In the genomic region with DNA sequence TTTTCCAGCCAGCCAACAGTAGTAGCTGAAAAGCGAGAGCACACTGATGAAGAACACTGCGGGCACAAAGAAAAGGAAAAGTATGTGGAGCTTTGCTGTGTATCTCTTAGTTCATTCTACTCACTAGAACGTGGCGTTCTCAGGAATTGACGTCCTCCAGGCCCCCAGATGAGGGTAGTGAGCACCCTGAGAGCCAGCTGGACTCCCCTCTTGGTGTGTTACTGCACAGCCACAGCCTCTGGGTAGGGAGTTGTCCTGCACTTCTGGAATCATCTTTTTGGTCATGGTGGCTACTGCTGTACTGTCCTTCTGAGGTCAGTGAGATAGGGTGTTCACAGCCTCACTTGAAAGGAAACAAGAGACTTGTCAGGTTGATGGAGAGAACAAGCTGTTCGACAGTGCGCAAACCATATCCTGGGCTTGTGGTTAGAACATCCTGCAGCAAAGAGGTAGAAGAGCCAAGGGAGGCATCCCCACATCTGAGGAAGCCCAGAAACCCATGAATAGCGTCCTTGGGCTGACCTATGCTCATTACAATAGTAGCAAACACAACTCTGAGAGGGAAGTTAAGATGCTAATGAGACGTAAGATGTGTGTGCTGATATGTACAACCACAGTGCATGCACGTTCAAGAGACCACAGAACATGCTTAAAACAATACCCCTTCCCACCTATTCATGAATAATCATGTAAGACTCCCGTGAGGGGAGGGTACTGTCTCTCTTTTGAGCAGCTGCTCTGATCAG, we compare ENCODE assay signal across 10 cellular contexts. TPM values are rescaled to one million over a fixed set of nuclear protein-coding genes. Genes with fewer than 3 reads are reported as not detected.
DNase-seq lines count a peak whose midpoint lies in the region; ATAC-seq and TF ChIP-seq lines count a peak whose summit lies in the region.
"Had no signal": no experiment of that assay in that cellular context is flagged by ENCODE, and none has a peak within 500 bp of the region (broad histone marks: within the 10 kb centered on the region; RNA-seq: fewer than 3 reads in every experiment).

No MANE protein-coding gene starts in this region.

- POLR2A ChIA-PET in PC-9 (lab: Charles Lee; ENCODE audit: unreplicated experiment): no interaction called here

- CTCF ChIA-PET in PC-9 (lab: Charles Lee): no interaction called here

- no peaks in the 10 kb centered on the region for H3K4me1 ChIP-seq in PC-9 (replicated peaks; ENCODE audit: insufficient read depth)

- H3K4me3 ChIP-seq in PC-9: no peak overlapping the region

- H3K27me3 Mint-ChIP-seq in activated naive CD8-positive, alpha-beta T cell: no peaks in the 10 kb centered on the region

- ATAC-seq in GM19463 (IDR thresholded peaks at IDR 0.05; ENCODE audit: unreplicated experiment): peak; percentile 56

- H3K4me2 ChIP-seq in PC-9: peak overlapping the region; percentile 42; the same call in 1 of the 2 replicates

- peak overlapping the region; percentile 64 for H3K27ac Mint-ChIP-seq in activated naive CD8-positive, alpha-beta T cell

- no peak for TF ChIP-seq CTCF in PC-9 (conservative IDR thresholded peaks at IDR 0.05)

- H3K4me1 Mint-ChIP-seq in activated naive CD8-positive, alpha-beta T cell (ENCODE audit: low read depth): peaks cover 79% of the 10 kb centered on the region

- H4K20me1 ChIP-seq in PC-9 (ENCODE audit: insufficient read depth): no peaks in the 10 kb centered on the region

- no peak overlapping the region for H2AFZ ChIP-seq in PC-9

- H3K9me2 ChIP-seq in PC-9 (ENCODE audit: insufficient read depth): no peaks in the 10 kb centered on the region

- H3K9me3 Mint-ChIP-seq in activated naive CD8-positive, alpha-beta T cell (ENCODE audit: low read depth): no peaks in the 10 kb centered on the region

- H3K36me3 ChIP-seq in PC-9 (ENCODE audit: low read depth): no peaks in the 10 kb centered on the region

- BruUV-seq in PC-9 (replicated peaks; lab: Mats Ljungman, UMichigan): no TSS peak

- no peak overlapping the region for H3K27ac ChIP-seq in PC-9

- no peaks in the 10 kb centered on the region for H3K36me3 Mint-ChIP-seq in activated naive CD8-positive, alpha-beta T cell

- no peaks in the 10 kb centered on the region; the same call in 1 of the 2 replicates for H3K9me3 ChIP-seq in PC-9 (ENCODE audit: insufficient read depth, low read depth)

- H3K27me3 ChIP-seq in PC-9 (ENCODE audit: insufficient read depth, low read depth): peaks cover 11% of the 10 kb centered on the region; the same call in 1 of the 2 replicates

- intact Hi-C loops in PC-9 (cut with micrococcal nuclease; ENCODE audit: unreplicated experiment): no loop called here

- no peaks in the 10 kb centered on the region for H3K79me2 ChIP-seq in PC-9 (ENCODE audit: low read depth)

- DNase-seq in PC-9: no peak
- peak; percentile 22 to 29 for DNase-seq in stimulated activated CD8-positive, alpha-beta memory T cell treated with anti-CD3 and anti-CD28 coated beads, Interleukin-15, amount 100 ng/mL, for 48 hours (ENCODE audit: low read depth in 2 of 2)
- DNase-seq in Ammon's horn (ENCODE audit: low spot score): no peak
- DNase-seq in NCI-H2107 (lab: John Stamatoyannopoulos, UW): no peak
- no peak for DNase-seq in OCI-M2 (lab: John Stamatoyannopoulos, UW; ENCODE audit: unreplicated experiment)
- DNase-seq: cortex of kidney, NCI-H526 had no signal

- no peaks in the 10 kb centered on the region for H3F3A ChIP-seq in PC-9 (ENCODE audit: insufficient read depth, low read depth)

- H3K4me3 Mint-ChIP-seq in activated naive CD8-positive, alpha-beta T cell: peak overlapping the region; percentile 76

RNA-seq across cellular contexts. Expression of a gene that starts 14.6 kb away (rescaled TPM):
- total RNA-seq in PC-9 (2021): 7.6 and 12.5 TPM in 2 replicates

RNA-seq across cellular contexts. Expression of a gene that starts 27.7 kb away (rescaled TPM):
- 0.98 and 1.1 TPM in 2 replicates for total RNA-seq in PC-9 (2021)
- total RNA-seq: H4 had no signal

RNA-seq across cellular contexts. Expression of a gene that starts 51.7 kb away (rescaled TPM):
- not detected in 2 replicates for total RNA-seq in PC-9 (2021)
- total RNA-seq: H4 had no signal

Comparison
In these comparisons a context has a peak if more than half of its experiments do, and no peak if none do; other contexts are left out.
1. DNase-seq: peak in stimulated activated CD8-positive, alpha-beta memory T cell treated with anti-CD3 and anti-CD28 coated beads, Interleukin-15, amount 100 ng/mL, for 48 hours (2 of 2); none in PC-9 (0 of 2), Ammon's horn (single experiment), NCI-H2107 (single experiment) and OCI-M2 (single experiment).